Comparison of ENCODE assay signal across 22 cellular contexts in the genomic region with DNA sequence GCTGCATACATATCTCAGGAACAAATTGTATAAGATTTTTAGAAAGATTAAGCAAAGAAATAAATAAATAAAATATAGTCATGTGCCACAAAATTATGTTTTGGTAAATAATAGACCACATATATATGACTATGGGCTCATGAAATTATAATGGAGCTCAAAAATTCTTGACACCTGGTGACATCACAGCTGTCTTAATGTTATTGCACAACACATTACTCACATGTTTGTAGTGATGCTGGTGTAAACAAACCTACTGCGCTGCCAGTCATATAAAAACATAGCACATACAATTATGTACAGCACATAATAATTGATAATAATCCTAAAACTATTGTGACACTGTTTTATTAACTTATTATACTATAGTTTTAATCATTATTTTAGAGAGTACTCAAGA.
DNase-seq lines count a peak whose midpoint lies in the region; ATAC-seq, FAIRE-seq and TF ChIP-seq lines count a peak whose summit lies in the region.
"Had no signal": no experiment of that assay in that cellular context is flagged by ENCODE, and none has a peak within 500 bp of the region (broad histone marks: within the 10 kb centered on the region; RNA-seq: fewer than 3 reads in every experiment).

No MANE protein-coding gene starts in this region.

- no peak overlapping the region for H2AK9ac ChIP-seq in IMR-90 (replicated peaks; ENCODE audit: low read depth, low read length, poor library complexity)

- TF ChIP-seq CTCF in HepG2 (CRISPR knock-in tag; IDR thresholded peaks at IDR 0.05) (no peak), right lobe of liver (IDR thresholded peaks at IDR 0.05) (no peak), IMR-90 (conservative IDR thresholded peaks at IDR 0.05; ENCODE audit: low read depth, low read length) (no peak), bronchial epithelial cell (IDR thresholded peaks at IDR 0.05; ENCODE audit: insufficient read depth, low read length, severe bottlenecking) (no peak)

- no peak overlapping the region for H3K56ac ChIP-seq in IMR-90 (ENCODE audit: extremely low read depth, insufficient read depth, low read length)

- CTCF ChIA-PET in HepG2 (lab: Yijun Ruan, JAX; ENCODE audit: low intra/inter-chr PET ratio, low total read pairs), result no interaction called here
- CTCF ChIA-PET in IMR-90 (lab: Yijun Ruan, JAX), result no interaction called here

- H3K27me3 ChIP-seq in HepG2 (ENCODE audit: control insufficient read depth in 1 of 2, insufficient read depth in 2 of 2, low read length in 2 of 2) (no peaks in the 10 kb centered on the region), right lobe of liver (no peaks in the 10 kb centered on the region), IMR-90 (ENCODE audit: control insufficient read depth, insufficient read depth, low read length) (no peaks in the 10 kb centered on the region), bronchial epithelial cell (ENCODE audit: control insufficient read depth, insufficient read depth, low read length) (no peaks in the 10 kb centered on the region), trophoblast cell (ENCODE audit: insufficient read depth, low read length) (no peaks in the 10 kb centered on the region)
- H3K27me3 ChIP-seq: BLaER1 had no signal

- H3K27ac ChIP-seq in HepG2 (ENCODE audit: extremely low read length, insufficient read depth, low read length) (no peak overlapping the region), right lobe of liver (no peak overlapping the region), IMR-90 (ENCODE audit: insufficient read depth, low read length) (no peak overlapping the region), trophoblast cell (ENCODE audit: low read depth, low read length) (no peak overlapping the region)
- H3K27ac ChIP-seq: BLaER1, C4-2B, GM23248 had no signal

- TF ChIP-seq RAD21 in HepG2 (CRISPR knock-in tag; IDR thresholded peaks at IDR 0.05), result no peak
- TF ChIP-seq RAD21 in IMR-90 (IDR thresholded peaks at IDR 0.05; ENCODE audit: low read length), result no peak

- H3K4me2 ChIP-seq in HepG2 (ENCODE audit: low read depth, low read length), result no peak overlapping the region
- H3K4me2 ChIP-seq in IMR-90 (ENCODE audit: low read depth, low read length), result no peak overlapping the region
- H3K4me2 ChIP-seq in trophoblast cell (ENCODE audit: low read length), result no peak overlapping the region
- H3K4me2 ChIP-seq: BLaER1 had no signal

- H2BK12ac ChIP-seq in trophoblast cell (ENCODE audit: low read length), result no peak overlapping the region

- no peak overlapping the region for H4K5ac ChIP-seq in IMR-90 (ENCODE audit: low read depth, low read length)

- H3K79me1 ChIP-seq in IMR-90 (ENCODE audit: low read depth in 1 of 2, low read length in 2 of 2), result no peaks in the 10 kb centered on the region
- no peaks in the 10 kb centered on the region for H3K79me1 ChIP-seq in trophoblast cell (ENCODE audit: low read length)

- FAIRE-seq in HepG2 (lab: Jason Lieb, UNC) (no peak), bronchial epithelial cell (lab: Jason Lieb, UNC) (no peak)
- FAIRE-seq: G401.6, GM12892, GM19239, H1 had no signal

- no peak overlapping the region for H3K4ac ChIP-seq in IMR-90 (ENCODE audit: low read depth, low read length)
- no peak overlapping the region for H3K4ac ChIP-seq in trophoblast cell (ENCODE audit: low read depth, low read length)

- H2BK15ac ChIP-seq in IMR-90 (ENCODE audit: low read depth, low read length), result no peak overlapping the region

- TF ChIP-seq POLR2A in HepG2 (IDR thresholded peaks at IDR 0.05; ENCODE audit: insufficient read depth in 1 of 2, low read depth in 2 of 2, low read length in 2 of 2) (no peak), right lobe of liver (IDR thresholded peaks at IDR 0.05) (no peak), IMR-90 (IDR thresholded peaks at IDR 0.05; ENCODE audit: low read depth, low read length) (no peak)

- TF ChIP-seq EP300 in HepG2 (IDR thresholded peaks at IDR 0.05; ENCODE audit: low read depth in 2 of 2, low read length in 2 of 2), result no peak
- TF ChIP-seq EP300 in HepG2 (CRISPR knock-in tag; IDR thresholded peaks at IDR 0.05; ENCODE audit: borderline replicate concordance), result no peak

- H3K4me3 ChIP-seq in HepG2 (replicated peaks in 1 of 3; ENCODE audit: insufficient read depth in 1 of 3, low read depth in 2 of 3, low read length in 3 of 3) (no peak overlapping the region), right lobe of liver (no peak overlapping the region), IMR-90 (ENCODE audit: insufficient read depth, low read depth, low read length) (no peak overlapping the region), bronchial epithelial cell (ENCODE audit: low read depth, low read length) (no peak overlapping the region), trophoblast cell (ENCODE audit: low read depth, low read length) (no peak overlapping the region)
- H3K4me3 ChIP-seq: BLaER1, GM23248 had no signal

- H3K79me2 ChIP-seq in HepG2 (ENCODE audit: insufficient read depth, low read length) (no peaks in the 10 kb centered on the region), trophoblast cell (ENCODE audit: control insufficient read depth, insufficient read depth, low read length, poor library complexity) (no peaks in the 10 kb centered on the region)

- H3K18ac ChIP-seq in IMR-90 (ENCODE audit: low read depth, low read length), result no peak overlapping the region
- no peak overlapping the region for H3K18ac ChIP-seq in trophoblast cell (ENCODE audit: low read length)

- H2AFZ ChIP-seq in HepG2 (ENCODE audit: low read length) (no peak overlapping the region), IMR-90 (replicated peaks; ENCODE audit: low read length, poor library complexity) (no peak overlapping the region), trophoblast cell (ENCODE audit: insufficient read depth, low read length, poor library complexity) (no peak overlapping the region)
- H2AFZ ChIP-seq: GM23248 had no signal

- dilution Hi-C loops in IMR-90 (cut with HindIII; ENCODE audit: low sequenced_read_pairs, unreplicated experiment), result no loop called here

- no peak overlapping the region for H4K8ac ChIP-seq in IMR-90 (ENCODE audit: low read depth in 2 of 2, low read length in 2 of 2)
- no peak overlapping the region for H4K8ac ChIP-seq in trophoblast cell (ENCODE audit: low read depth, low read length)

- H3K14ac ChIP-seq in IMR-90 (replicated peaks; ENCODE audit: low read depth, low read length) (no peak overlapping the region), trophoblast cell (ENCODE audit: low read length) (no peak overlapping the region)

- H2BK120ac ChIP-seq in IMR-90 (ENCODE audit: low read depth, low read length) (no peak overlapping the region), trophoblast cell (ENCODE audit: insufficient read depth, low read length, poor library complexity) (no peak overlapping the region)

- H4K91ac ChIP-seq in IMR-90 (ENCODE audit: insufficient read depth, low read depth, low read length) (no peak overlapping the region), trophoblast cell (ENCODE audit: low read depth, low read length) (no peak overlapping the region)

- 0% methylated on average over 1 of the region's 1 CpG for WGBS in HepG2 (ENCODE audit: low lambda C conversion rate)
- 77% methylated on average over 1 of the region's 1 CpG for WGBS in right lobe of liver (ENCODE audit: insufficient coverage, low coverage, low lambda C conversion rate, missing lambda C conversion rate)
- WGBS in IMR-90 (ENCODE audit: extremely low coverage in 2 of 2, insufficient read length in 1 of 2), 2 experiments, result no CpG with 5 or more reads among the region's 1 CpG
- no CpG with 5 or more reads among the region's 1 CpG for WGBS in trophoblast cell (ENCODE audit: extremely low coverage, insufficient coverage, insufficient read length)

- H3K9ac ChIP-seq in HepG2 (ENCODE audit: insufficient read depth, low read depth, low read length), result no peak overlapping the region
- no peak overlapping the region for H3K9ac ChIP-seq in IMR-90 (ENCODE audit: low read depth, low read length)
- H3K9ac ChIP-seq in trophoblast cell (ENCODE audit: low read length), result no peak overlapping the region
- H3K9ac ChIP-seq: BLaER1, GM23248 had no signal

- H2AK5ac ChIP-seq in IMR-90 (ENCODE audit: low read depth, low read length) (no peak overlapping the region), trophoblast cell (ENCODE audit: low read length) (no peak overlapping the region)

- no peak for DNase-seq in HepG2 (ENCODE audit: low spot score)
- no peak for DNase-seq in right lobe of liver
- no peak for DNase-seq in IMR-90
- DNase-seq in bronchial epithelial cell (ENCODE audit: low read depth), result peak; percentile 10
- peak; percentile 45 to 86 for DNase-seq in trophoblast cell
- DNase-seq in sciatic nerve (ENCODE audit: low spot score), result no peak
- no peak for DNase-seq in KBM-7
- DNase-seq: Caco-2; CD4-positive, CD25-positive, alpha-beta regulatory T cell; CD8-positive, alpha-beta T cell; DMS153; DMS79 treated with DMSO at 0.1 percent for 48 hours; GM23248; H7; HCEC 1CT had no signal

- H4K12ac ChIP-seq in trophoblast cell (ENCODE audit: low read depth, low read length), result no peak overlapping the region

- H3K9me1 ChIP-seq in IMR-90 (ENCODE audit: insufficient read depth, low read length), result no peaks in the 10 kb centered on the region

- no peak overlapping the region for H2BK20ac ChIP-seq in IMR-90 (ENCODE audit: low read depth, low read length)

- H3K36me3 ChIP-seq in HepG2 (replicated peaks in 1 of 2; ENCODE audit: control insufficient read depth in 1 of 2, insufficient read depth in 2 of 2, low read length in 2 of 2) (no peaks in the 10 kb centered on the region), right lobe of liver (no peaks in the 10 kb centered on the region), IMR-90 (ENCODE audit: control insufficient read depth, insufficient read depth, low read length) (no peaks in the 10 kb centered on the region), bronchial epithelial cell (ENCODE audit: control insufficient read depth, insufficient read depth, low read length) (no peaks in the 10 kb centered on the region), trophoblast cell (ENCODE audit: control insufficient read depth in 1 of 2, insufficient read depth in 2 of 2, low read length in 2 of 2) (no peaks in the 10 kb centered on the region)
- H3K36me3 ChIP-seq: BLaER1 had no signal

- ATAC-seq in HepG2 (no peak), right lobe of liver (no peak), IMR-90 (ENCODE audit: low read depth) (no peak), sciatic nerve (no peak), GM18867 (IDR thresholded peaks at IDR 0.05; ENCODE audit: unreplicated experiment) (no peak)
- ATAC-seq: CD8-positive, alpha-beta T cell had no signal

- in situ Hi-C loops in HepG2 (cut with HindIII; ENCODE audit: extremely low pct_ligation_motif_present, low pct_unique_long_range_greater_than_20kb) (loop anchor here (10.0 kb wide), 1 partner anchor 1266 kb away; no protein-coding TSS in a partner anchor), IMR-90 (cut with MboI; ENCODE audit: low sequenced_read_pairs) (no loop called here), KBM-7 (cut with MboI; ENCODE audit: low pct_unique_long_range_greater_than_20kb, low sequenced_read_pairs) (no loop called here)

- intact Hi-C loops in HepG2 (cut with micrococcal nuclease; ENCODE audit: unreplicated experiment) (no loop called here), right lobe of liver (cut with DNase I) (no loop called here), IMR-90 (cut with micrococcal nuclease) (no loop called here), sciatic nerve (cut with DNase I) (no loop called here)

- H3K9me3 ChIP-seq in HepG2 (ENCODE audit: low read length) (no peaks in the 10 kb centered on the region), right lobe of liver (no peaks in the 10 kb centered on the region), IMR-90 (ENCODE audit: control insufficient read depth, insufficient read depth, low read length) (peaks cover 8% of the 10 kb centered on the region), trophoblast cell (ENCODE audit: insufficient read depth, low read depth, low read length) (no peaks in the 10 kb centered on the region)
- H3K9me3 ChIP-seq: BLaER1, Caco-2 had no signal

- H3K4me1 ChIP-seq in HepG2 (ENCODE audit: insufficient read depth, low read length) (no peaks in the 10 kb centered on the region), right lobe of liver (no peaks in the 10 kb centered on the region), IMR-90 (ENCODE audit: control insufficient read depth, insufficient read depth, low read length) (no peaks in the 10 kb centered on the region), trophoblast cell (ENCODE audit: control insufficient read depth in 1 of 2, insufficient read depth in 2 of 2, low read length in 2 of 2) (no peaks in the 10 kb centered on the region)
- H3K4me1 ChIP-seq: BLaER1 had no signal

- H3K23ac ChIP-seq in IMR-90 (ENCODE audit: low read depth, low read length) (no peak overlapping the region), trophoblast cell (ENCODE audit: low read length) (no peak overlapping the region)

- BruUV-seq in HepG2 (replicated peaks; lab: Mats Ljungman, UMichigan) (no TSS peak), IMR-90 (replicated peaks; lab: Mats Ljungman, UMichigan) (no TSS peak)

- H2BK5ac ChIP-seq in IMR-90 (ENCODE audit: low read depth, low read length, poor library complexity, severe bottlenecking), result no peak overlapping the region
- no peak overlapping the region for H2BK5ac ChIP-seq in trophoblast cell (ENCODE audit: low read depth, low read length, poor library complexity)

- H4K20me1 ChIP-seq in HepG2 (ENCODE audit: insufficient read depth, low read length), result no peaks in the 10 kb centered on the region
- no peaks in the 10 kb centered on the region for H4K20me1 ChIP-seq in IMR-90 (ENCODE audit: insufficient read depth, low read length)
- H4K20me1 ChIP-seq: BLaER1 had no signal

- POLR2A ChIA-PET in HepG2 (lab: Yijun Ruan, JAX), result no interaction called here
- POLR2A ChIA-PET in IMR-90 (lab: Charles Lee; ENCODE audit: unreplicated experiment), result no interaction called here

Comparison
In these comparisons a context has a peak if more than half of its experiments do, and no peak if none do; other contexts are left out.
1. DNase-seq: peak in bronchial epithelial cell (single experiment) and trophoblast cell (2 of 2); none in HepG2 (single experiment), right lobe of liver (0 of 3), IMR-90 (single experiment), sciatic nerve (single experiment) and KBM-7 (single experiment).